Comparison of ENCODE assay signal across 8 cellular contexts in the genomic region with DNA sequence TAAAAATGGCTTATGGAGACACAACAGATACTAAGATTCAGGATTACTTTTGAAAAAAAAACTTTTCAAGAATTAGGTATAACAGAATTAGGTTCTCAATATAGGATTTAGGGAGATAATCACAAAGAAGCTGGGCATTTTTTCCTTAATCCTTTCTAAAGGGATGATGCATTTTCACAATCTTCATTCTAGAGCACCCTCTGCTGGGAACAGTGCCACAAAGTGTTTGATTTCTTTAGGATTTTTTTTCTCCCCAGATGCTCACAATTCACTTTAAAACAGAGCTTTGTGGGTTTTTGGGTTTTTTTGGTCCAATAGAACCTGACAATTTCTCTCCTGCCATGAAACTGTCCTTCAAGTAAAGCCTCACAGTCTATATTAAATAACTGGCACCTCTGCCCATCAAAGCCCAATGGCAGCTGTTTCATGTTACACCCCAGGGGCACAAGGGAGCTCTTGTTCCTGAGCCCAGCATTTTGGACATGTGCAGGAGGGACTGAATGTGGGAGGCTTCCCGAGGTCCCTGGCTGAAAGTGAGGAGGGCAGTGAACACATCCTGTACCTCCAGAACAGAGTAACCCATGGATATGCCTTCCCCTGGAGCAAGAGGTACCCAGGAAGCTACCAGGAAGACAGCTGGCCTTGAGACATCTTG. TPM values are rescaled to one million over a fixed set of nuclear protein-coding genes. Genes with fewer than 3 reads are reported as not detected.
A peak's percentile ranks its signal among the peaks of the same experiment; 100 is the strongest.
DNase-seq lines count a peak whose midpoint lies in the region; ATAC-seq and FAIRE-seq lines count a peak whose summit lies in the region.

No MANE protein-coding gene starts in this region.

- FAIRE-seq in frontal cortex (lab: Jason Lieb, UNC): no peak

- 32 to 42% methylated on average over 1 of the region's 1 CpG for WGBS in aorta, 2 donors

- H3K4me1 ChIP-seq in aorta (ENCODE audit: control insufficient read depth in 1 of 2, insufficient read depth in 2 of 2, low read length in 2 of 2): no peaks in the 10 kb centered on the region

- peak; percentile 27 for DNase-seq in GM04504 (ENCODE audit: low read depth)
- peak; percentile 65 for DNase-seq in NCI-H2196 (lab: John Stamatoyannopoulos, UW; ENCODE audit: unreplicated experiment)
- DNase-seq in dermis blood vessel endothelial cell: peak; percentile 46
- peak; percentile 72 for DNase-seq in pons (ENCODE audit: low spot score)
- DNase-seq in GF-D8 (lab: John Stamatoyannopoulos, UW): no peak
- no peak for DNase-seq in aorta
- no peak for DNase-seq in NCI-H1048 (lab: John Stamatoyannopoulos, UW)
- DNase-seq in frontal cortex (ENCODE audit: low spot score in 2 of 2): no peak

- no peaks in the 10 kb centered on the region for H3K27me3 ChIP-seq in aorta (ENCODE audit: control insufficient read depth in 1 of 2, insufficient read depth in 2 of 2, low read length in 1 of 2)

- H3K36me3 ChIP-seq in aorta (ENCODE audit: control insufficient read depth in 1 of 2, insufficient read depth in 2 of 2, low read length in 1 of 2): peaks cover 0 to 1% of the 10 kb centered on the region in 2 donors

- intact Hi-C loops in aorta (cut with DNase I): no loop called here

- no peaks in the 10 kb centered on the region for H3K9me3 ChIP-seq in aorta (ENCODE audit: control insufficient read depth, low read length)

- no peak overlapping the region for H3K4me3 ChIP-seq in aorta (ENCODE audit: low read length in 2 of 2)

- ATAC-seq in aorta (ENCODE audit: low FRiP score): no peak

- H3K27ac ChIP-seq in aorta (ENCODE audit: low read depth in 1 of 2, low read length in 2 of 2): no peak overlapping the region

RNA-seq across cellular contexts. Expression of gene PREP, which starts 39.7 kb away (rescaled TPM):
- 20.3 and 34.7 TPM in 2 replicates for total RNA-seq in dermis blood vessel endothelial cell
- 10 to 100 TPM; 20.4 to 21.8 TPM for total RNA-seq in aorta
- polyA plus RNA-seq in aorta: 10 to 100 TPM; 14.1 to 17.4 TPM
- 33.0 TPM for total RNA-seq in frontal cortex

Comparison
In these comparisons a context has a peak if more than half of its experiments do, and no peak if none do; other contexts are left out.
1. DNase-seq: peak in GM04504 (single experiment), NCI-H2196 (single experiment), dermis blood vessel endothelial cell (single experiment) and pons (single experiment); none in GF-D8 (single experiment), aorta (0 of 2), NCI-H1048 (single experiment) and frontal cortex (0 of 2).